Comparison of ENCODE assay signal across 25 cellular contexts in the genomic region with DNA sequence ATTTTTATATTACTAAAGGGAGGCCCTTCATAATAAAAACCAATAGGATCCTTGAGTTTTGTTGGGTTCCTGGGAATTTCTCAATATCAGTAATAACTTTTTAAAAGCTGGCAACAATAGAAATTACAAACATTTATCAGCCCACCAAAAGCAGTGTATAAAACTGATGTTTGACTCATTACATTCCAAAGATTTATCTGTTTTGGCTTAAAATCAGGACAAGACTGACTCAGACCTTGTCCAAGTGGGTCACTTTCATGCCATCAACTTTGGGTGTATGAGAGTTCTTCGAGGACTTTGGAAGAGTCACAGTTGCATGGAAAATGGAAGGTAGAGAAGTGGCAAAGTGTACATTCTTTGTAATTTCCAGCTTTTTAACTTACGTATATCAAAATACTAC.
"Had no signal": no experiment of that assay in that cellular context is flagged by ENCODE, and none has a peak within 500 bp of the region (broad histone marks: within the 10 kb centered on the region; RNA-seq: fewer than 3 reads in every experiment).

No MANE protein-coding gene starts in this region.

- H3K36me3 ChIP-seq: gastrocnemius medialis, neural progenitor cell, stomach, suprapubic skin, transverse colon had no signal

- H3K4me1 ChIP-seq: gastrocnemius medialis, neural progenitor cell, stomach, suprapubic skin, transverse colon had no signal

- H3K4me2 ChIP-seq: neural progenitor cell, smooth muscle cell had no signal

- H3K36me3 Mint-ChIP-seq: activated naive CD4-positive, alpha-beta T cell treated with anti-CD3 and anti-CD28 coated beads, Interleukin-2, amount 50 U/mL, for 24 hours; brain; mesothelial cell of epicardium; naive thymus-derived CD8-positive, alpha-beta T cell; neural progenitor cell; stimulated activated memory B cell treated with anti-CD40 and anti-IgM and Interleukin-4, amounts not matched to agents 10 μg/mL and 1 μg/mL and 100 μg/mL, for 72 hours had no signal

- H3K9me3 ChIP-seq: gastrocnemius medialis, stomach, suprapubic skin, transverse colon had no signal

- H3K4me3 Mint-ChIP-seq: activated CD4-positive, alpha-beta memory T cell treated with anti-CD3 and anti-CD28 coated beads, Interleukin-2, amount 10 ng/mL, durations not matched to agents 7 days and 5 days; activated naive CD4-positive, alpha-beta T cell treated with anti-CD3 and anti-CD28 coated beads, Interleukin-2, amount 50 U/mL, for 24 hours; activated T-cell treated with anti-CD3 and anti-CD28 coated beads, Interleukin-2, amount 50 U/mL, for 72 hours; brain; central memory CD8-positive, alpha-beta T cell; mesothelial cell of epicardium; naive thymus-derived CD8-positive, alpha-beta T cell; neural progenitor cell; stimulated activated memory B cell treated with anti-CD40 and anti-IgM and Interleukin-4, amounts not matched to agents 10 μg/mL and 1 μg/mL and 100 μg/mL, for 72 hours had no signal

- H3K27ac Mint-ChIP-seq: activated CD4-positive, alpha-beta memory T cell treated with anti-CD3 and anti-CD28 coated beads, Interleukin-2, amount 10 ng/mL, durations not matched to agents 7 days and 5 days; activated naive CD4-positive, alpha-beta T cell treated with anti-CD3 and anti-CD28 coated beads, Interleukin-2, amount 50 U/mL, for 24 hours; activated T-cell treated with anti-CD3 and anti-CD28 coated beads, Interleukin-2, amount 50 U/mL, for 72 hours; brain; mesothelial cell of epicardium; naive thymus-derived CD8-positive, alpha-beta T cell; neural progenitor cell; stimulated activated memory B cell treated with anti-CD40 and anti-IgM and Interleukin-4, amounts not matched to agents 10 μg/mL and 1 μg/mL and 100 μg/mL, for 72 hours had no signal

- H3K4me1 Mint-ChIP-seq: activated CD4-positive, alpha-beta memory T cell treated with anti-CD3 and anti-CD28 coated beads, Interleukin-2, amount 10 ng/mL, durations not matched to agents 7 days and 5 days; activated naive CD4-positive, alpha-beta T cell treated with anti-CD3 and anti-CD28 coated beads, Interleukin-2, amount 50 U/mL, for 24 hours; brain; central memory CD8-positive, alpha-beta T cell; mesothelial cell of epicardium; naive thymus-derived CD8-positive, alpha-beta T cell; neural progenitor cell; stimulated activated memory B cell treated with anti-CD40 and anti-IgM and Interleukin-4, amounts not matched to agents 10 μg/mL and 1 μg/mL and 100 μg/mL, for 72 hours had no signal

- ATAC-seq: activated T-cell treated with anti-CD3 and anti-CD28 coated beads, Interleukin-2, amount 50 U/mL, for 72 hours; gastrocnemius medialis; left ventricle myocardium superior; naive thymus-derived CD8-positive, alpha-beta T cell; sciatic nerve; stimulated activated memory B cell treated with anti-CD40 and anti-IgM and Interleukin-4, amounts not matched to agents 10 μg/mL and 1 μg/mL and 100 μg/mL, for 72 hours had no signal

- H3K4me3 ChIP-seq: gastrocnemius medialis, neural progenitor cell, smooth muscle cell, stomach, suprapubic skin, transverse colon had no signal

- H3K27ac ChIP-seq: gastrocnemius medialis, neural progenitor cell, stomach, suprapubic skin, transverse colon had no signal

- H2AFZ ChIP-seq: neural progenitor cell had no signal

- DNase-seq: activated CD4-positive, alpha-beta memory T cell treated with anti-CD3 and anti-CD28 coated beads, Interleukin-2, amount 10 ng/mL, durations not matched to agents 7 days and 5 days; activated CD4-positive, alpha-beta T cell treated with anti-CD3 and anti-CD28 coated beads for 48 hours; activated gamma-delta T cell; activated T-cell treated with anti-CD3 and anti-CD28 coated beads, Interleukin-2, amount 50 U/mL, for 72 hours; anterior cingulate cortex; effector memory CD4-positive, alpha-beta T cell; gastrocnemius medialis; hippocampal formation; kidney glomerular epithelial cell; left ventricle myocardium superior; mammary epithelial cell; naive thymus-derived CD8-positive, alpha-beta T cell; stimulated activated CD4-positive, alpha-beta T cell treated with anti-CD3 and anti-CD28 coated beads, Interleukin-15, amount 100 ng/mL, for 24 hours; stomach; T1000; transverse colon had no signal

- H3K27me3 ChIP-seq: gastrocnemius medialis, neural progenitor cell, stomach, suprapubic skin, transverse colon had no signal

- H3K27me3 Mint-ChIP-seq: activated CD4-positive, alpha-beta memory T cell treated with anti-CD3 and anti-CD28 coated beads, Interleukin-2, amount 10 ng/mL, durations not matched to agents 7 days and 5 days; activated naive CD4-positive, alpha-beta T cell treated with anti-CD3 and anti-CD28 coated beads, Interleukin-2, amount 50 U/mL, for 24 hours; brain; central memory CD8-positive, alpha-beta T cell; naive thymus-derived CD8-positive, alpha-beta T cell; stimulated activated memory B cell treated with anti-CD40 and anti-IgM and Interleukin-4, amounts not matched to agents 10 μg/mL and 1 μg/mL and 100 μg/mL, for 72 hours had no signal
